Comparison of ENCODE assay signal across 28 cellular contexts in the genomic region with DNA sequence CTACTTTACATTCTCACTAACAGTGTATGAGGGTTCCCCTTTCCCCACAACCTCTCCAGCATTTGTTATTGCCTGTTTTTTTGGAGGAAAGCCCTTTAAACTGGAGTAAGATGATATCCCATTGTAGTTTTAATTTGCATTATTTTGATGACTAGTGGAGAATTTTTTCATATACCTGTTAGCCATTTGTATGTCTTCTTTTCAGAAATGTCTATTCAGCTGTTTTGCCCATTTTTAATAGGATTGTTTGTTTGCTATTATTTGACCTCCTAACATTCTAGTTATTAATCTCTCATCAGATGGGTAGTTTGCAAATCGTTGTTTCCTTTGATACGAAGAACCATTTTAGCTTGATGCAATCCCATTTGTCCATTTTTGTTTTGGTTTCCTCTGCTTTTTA.
"Had no signal": no experiment of that assay in that cellular context is flagged by ENCODE, and none has a peak within 500 bp of the region (broad histone marks: within the 10 kb centered on the region; RNA-seq: fewer than 3 reads in every experiment).

No MANE protein-coding gene starts in this region.

- H3K9ac ChIP-seq: neural progenitor cell had no signal

- H3K4me3 ChIP-seq: neural progenitor cell, pancreas, prostate gland, right atrium auricular region, skin epidermis, smooth muscle cell, spleen, suprapubic skin, testis, tibial nerve, upper lobe of left lung, vagina had no signal

- ATAC-seq: naive thymus-derived CD4-positive, alpha-beta T cell; natural killer cell; pancreas; sciatic nerve; stimulated activated memory B cell treated with anti-CD40 and anti-IgM and Interleukin-4, amounts not matched to agents 10 μg/mL and 1 μg/mL and 100 μg/mL, for 72 hours; stimulated activated naive CD8-positive, alpha-beta T cell treated with anti-CD3 and anti-CD28 coated beads, Interleukin-15, amount 100 ng/mL, for 72 hours; stimulated activated naive CD8-positive, alpha-beta T cell treated with anti-CD3 and anti-CD28 coated beads, Interleukin-15, Interleukin-2, amounts not matched to agents 100 U/mL and 50 U/mL, for 24 hours had no signal

- H3K9me3 ChIP-seq: pancreas, prostate gland, testis, vagina had no signal

- H2AFZ ChIP-seq: neural progenitor cell had no signal

- H3K27me3 ChIP-seq: neural progenitor cell, pancreas, right atrium auricular region, spleen, suprapubic skin, testis, tibial nerve, upper lobe of left lung, vagina had no signal

- H3K27ac ChIP-seq: neural progenitor cell, pancreas, prostate gland, right atrium auricular region, skin epidermis, spleen, suprapubic skin, testis, tibial nerve, upper lobe of left lung, vagina had no signal

- H3K4me1 ChIP-seq: pancreas, prostate gland, spleen, testis had no signal

- H3K36me3 ChIP-seq: neural progenitor cell, pancreas, prostate gland, right atrium auricular region, spleen, suprapubic skin, tibial nerve, upper lobe of left lung, vagina had no signal

- H3K4me2 ChIP-seq: neural progenitor cell, smooth muscle cell had no signal

- DNase-seq: naive thymus-derived CD4-positive, alpha-beta T cell; natural killer cell; pancreas; retina; spleen; stimulated activated CD4-positive, alpha-beta T cell treated with anti-CD3 and anti-CD28 coated beads, Interleukin-12 subunit alpha, Interleukin-12 subunit beta, amount 100 ng/mL, for 4 hours; stimulated activated CD4-positive, alpha-beta T cell treated with anti-CD3 and anti-CD28 coated beads, Interleukin-1b, Interleukin-23, amount 100 ng/mL, for 48 hours; stimulated activated CD4-positive, alpha-beta T cell treated with anti-CD3 and anti-CD28 coated beads, Interleukin-4, amount 100 ng/mL, for 1 hour; stimulated activated CD4-positive, alpha-beta T cell treated with anti-CD3 and anti-CD28 coated beads, Interleukin-4, amount 100 ng/mL, for 4 hours; stimulated activated CD8-positive, alpha-beta memory T cell treated with anti-CD3 and anti-CD28 coated beads, Interleukin-4, amount 100 ng/mL, for 48 hours; stimulated activated naive CD4-positive, alpha-beta T cell; stimulated activated naive CD8-positive, alpha-beta T cell treated with anti-CD3 and anti-CD28 coated beads, Interleukin-15, amount 100 ng/mL, for 72 hours; stimulated activated naive CD8-positive, alpha-beta T cell treated with anti-CD3 and anti-CD28 coated beads, Interleukin-15, Interleukin-2, amounts not matched to agents 100 U/mL and 50 U/mL, for 24 hours; substantia nigra; testis; trophoblast cell; upper lobe of left lung had no signal

- FAIRE-seq: pancreas, urothelium cell line had no signal
